Comparison of ENCODE assay signal across 24 cellular contexts in the genomic region with DNA sequence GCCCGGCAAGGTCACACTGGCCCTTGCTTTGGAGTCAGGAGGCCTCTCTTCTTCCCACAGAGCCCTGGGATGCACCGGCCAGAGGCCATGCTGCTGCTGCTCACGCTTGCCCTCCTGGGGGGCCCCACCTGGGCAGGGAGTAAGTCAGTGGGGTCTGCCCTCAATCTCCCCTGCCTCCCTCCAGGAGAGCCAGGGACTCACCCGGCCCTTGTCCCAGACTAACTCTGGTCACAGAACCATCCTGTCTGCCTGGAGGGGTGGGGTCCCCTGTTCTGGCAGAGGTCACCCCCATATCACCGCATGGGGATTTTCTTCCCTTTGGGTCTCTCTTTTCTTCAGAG. TPM values are rescaled to one million over a fixed set of nuclear protein-coding genes. Genes with fewer than 3 reads are reported as not detected.
DNase-seq lines count a peak whose midpoint lies in the region; FAIRE-seq and TF ChIP-seq lines count a peak whose summit lies in the region.
"Had no signal": no experiment of that assay in that cellular context is flagged by ENCODE, and none has a peak within 500 bp of the region (broad histone marks: within the 10 kb centered on the region; RNA-seq: fewer than 3 reads in every experiment).

No MANE protein-coding gene starts in this region.

- H3K4me1 ChIP-seq in astrocyte (ENCODE audit: insufficient read depth, low read length) (peaks cover 6% of the 10 kb centered on the region), parathyroid adenoma (peaks cover 20% of the 10 kb centered on the region), thyroid gland (no peaks in the 10 kb centered on the region), ovary (ENCODE audit: insufficient read depth) (no peaks in the 10 kb centered on the region)

- H3K4me2 ChIP-seq in astrocyte (ENCODE audit: low read length) (no peak overlapping the region), parathyroid adenoma (ENCODE audit: low read length) (peak overlapping the region; percentile 62)

- H3K4me3 ChIP-seq in GM12865 (ENCODE audit: low read depth, low read length) (peak overlapping the region; percentile 50), astrocyte (ENCODE audit: insufficient read depth, low read depth, low read length) (no peak overlapping the region), parathyroid adenoma (ENCODE audit: low read depth, low read length) (peak overlapping the region; percentile 43), thyroid gland (replicated peaks in 1 of 3) (no peak overlapping the region), ovary (no peak overlapping the region)

- peaks cover 8% of the 10 kb centered on the region for H3K27me3 Mint-ChIP-seq in astrocyte (ENCODE audit: low read depth, unreplicated experiment)
- H3K27me3 Mint-ChIP-seq: stimulated activated naive CD8-positive, alpha-beta T cell treated with anti-CD3 and anti-CD28 coated beads, Interleukin-15, Interleukin-2, amounts not matched to agents 100 ng/mL and 50 ng/mL, for 24 hours had no signal

- no peak for FAIRE-seq in astrocyte (lab: Jason Lieb, UNC)
- FAIRE-seq: frontal cortex had no signal

- H2AFZ ChIP-seq in astrocyte (ENCODE audit: low read depth, low read length) = peak overlapping the region; percentile 26
- H2AFZ ChIP-seq in parathyroid adenoma = peak overlapping the region; percentile 98

- H3K27ac ChIP-seq in C4-2B (peak overlapping the region; percentile 99), astrocyte (ENCODE audit: low read depth, low read length) (no peak overlapping the region), parathyroid adenoma (peak overlapping the region; percentile 97), thyroid gland (no peak overlapping the region), ovary (no peak overlapping the region)

- H3K36me3 ChIP-seq in astrocyte (ENCODE audit: insufficient read depth, low read length) (no peaks in the 10 kb centered on the region), parathyroid adenoma (ENCODE audit: control insufficient read depth, insufficient read depth, low read length) (no peaks in the 10 kb centered on the region), thyroid gland (no peaks in the 10 kb centered on the region), ovary (no peaks in the 10 kb centered on the region)

- TF ChIP-seq POLR2A in thyroid gland (IDR thresholded peaks at IDR 0.05) (no peak), ovary (IDR thresholded peaks at IDR 0.05) (no peak)

- peaks cover 2% of the 10 kb centered on the region for H3K9me3 Mint-ChIP-seq in astrocyte (ENCODE audit: unreplicated experiment)
- H3K9me3 Mint-ChIP-seq: activated naive CD4-positive, alpha-beta T cell treated with anti-CD3 and anti-CD28 coated beads for 36 hours; central memory CD8-positive, alpha-beta T cell; nephron; stimulated activated naive CD8-positive, alpha-beta T cell treated with anti-CD3 and anti-CD28 coated beads, Interleukin-15, Interleukin-2, amounts not matched to agents 100 ng/mL and 50 ng/mL, for 24 hours had no signal

- no peak for TF ChIP-seq CTCF in C4-2B (conservative IDR thresholded peaks at IDR 0.05)
- TF ChIP-seq CTCF in GM12865 (IDR thresholded peaks at IDR 0.05; ENCODE audit: insufficient read depth, low read depth, low read length, missing control alignments) = no peak
- TF ChIP-seq CTCF in astrocyte (IDR thresholded peaks at IDR 0.05; ENCODE audit: insufficient read depth, low read depth, low read length) = no peak
- TF ChIP-seq CTCF in parathyroid adenoma (IDR thresholded peaks at IDR 0.05) = no peak
- TF ChIP-seq CTCF in thyroid gland (IDR thresholded peaks at IDR 0.05) = no peak
- TF ChIP-seq CTCF in ovary (IDR thresholded peaks at IDR 0.05) = no peak

- no peak overlapping the region for H3K27ac Mint-ChIP-seq in astrocyte (ENCODE audit: unreplicated experiment)
- H3K27ac Mint-ChIP-seq: activated naive CD4-positive, alpha-beta T cell treated with anti-CD3 and anti-CD28 coated beads for 36 hours; HFFc6; nephron; stimulated activated naive CD8-positive, alpha-beta T cell treated with anti-CD3 and anti-CD28 coated beads, Interleukin-15, Interleukin-2, amounts not matched to agents 100 ng/mL and 50 ng/mL, for 24 hours had no signal

- H3K4me3 Mint-ChIP-seq in astrocyte (ENCODE audit: unreplicated experiment) = no peak overlapping the region
- H3K4me3 Mint-ChIP-seq: activated naive CD4-positive, alpha-beta T cell treated with anti-CD3 and anti-CD28 coated beads for 36 hours; central memory CD8-positive, alpha-beta T cell; HFFc6; nephron; stimulated activated naive CD8-positive, alpha-beta T cell treated with anti-CD3 and anti-CD28 coated beads, Interleukin-15, Interleukin-2, amounts not matched to agents 100 ng/mL and 50 ng/mL, for 24 hours had no signal

- H3K79me2 ChIP-seq in astrocyte (ENCODE audit: insufficient read depth, low read length) = no peaks in the 10 kb centered on the region
- H3K79me2 ChIP-seq in parathyroid adenoma = peaks cover 2% of the 10 kb centered on the region

- TF ChIP-seq EP300 in ovary (IDR thresholded peaks at IDR 0.05) = no peak

- peaks cover 10% of the 10 kb centered on the region for H3K4me1 Mint-ChIP-seq in astrocyte (ENCODE audit: low read depth, unreplicated experiment)
- H3K4me1 Mint-ChIP-seq: central memory CD8-positive, alpha-beta T cell; nephron had no signal

- H3K27me3 ChIP-seq in astrocyte (ENCODE audit: insufficient read depth, low read length) (peaks cover 3% of the 10 kb centered on the region), parathyroid adenoma (ENCODE audit: control insufficient read depth, insufficient read depth, low read length) (no peaks in the 10 kb centered on the region), thyroid gland (no peaks in the 10 kb centered on the region), ovary (no peaks in the 10 kb centered on the region)

- H3K9me3 ChIP-seq in astrocyte (ENCODE audit: insufficient read depth, low read depth, low read length) = no peaks in the 10 kb centered on the region
- no peaks in the 10 kb centered on the region for H3K9me3 ChIP-seq in parathyroid adenoma (ENCODE audit: control insufficient read depth, low read length)
- no peaks in the 10 kb centered on the region for H3K9me3 ChIP-seq in thyroid gland
- no peaks in the 10 kb centered on the region for H3K9me3 ChIP-seq in ovary

- WGBS in thyroid gland, 2 donors = 100% methylated on average over 1 of the region's 5 CpGs; no CpG with 5 or more reads in 1 of the 2 donors
- 58 to 74% (median 72%) methylated on average over 5 of the region's 5 CpGs for WGBS in ovary, 3 donors

- peaks cover 1% of the 10 kb centered on the region for H3K36me3 Mint-ChIP-seq in astrocyte (ENCODE audit: low read depth, unreplicated experiment)

- no peak for DNase-seq in GM12865 (ENCODE audit: low read depth)
- no peak for DNase-seq in astrocyte (ENCODE audit: low read depth)
- DNase-seq in thyroid gland = no peak
- DNase-seq in NOMO-1 treated with dmso at 0.1 percent for 144 hours (lab: John Stamatoyannopoulos, UW; ENCODE audit: unreplicated experiment) = no peak
- DNase-seq in ovary = no peak
- DNase-seq: activated CD4-positive, alpha-beta T cell treated with anti-CD3 and anti-CD28 coated beads, Interleukin-2, amount 50 U/mL, for 1 hour; activated naive CD4-positive, alpha-beta T cell treated with anti-CD3 and anti-CD28 coated beads for 36 hours; AML-193; HFFc6; mesendoderm; NCI-H1105; stimulated activated CD4-positive, alpha-beta T cell treated with anti-CD3 and anti-CD28 coated beads, Interleukin-2, amount 100 ng/mL, for 24 hours had no signal

- H4K20me1 ChIP-seq in astrocyte (ENCODE audit: insufficient read depth, low read length) = no peaks in the 10 kb centered on the region

- intact Hi-C loops in thyroid gland (cut with DNase I) = no loop called here
- intact Hi-C loops in ovary (cut with DNase I) = no loop called here

- H3K9ac ChIP-seq in astrocyte (ENCODE audit: low read length) (no peak overlapping the region), parathyroid adenoma (peak overlapping the region; percentile 59)

RNA-seq across cellular contexts. Expression of a gene that starts 0.2 kb away (rescaled TPM):
- total RNA-seq in astrocyte (not detected in 2 replicates), thyroid gland (not detected), ovary (1 to 10 TPM in 1 of 7 donors, under 1 TPM in 3, not detected in 3; 0.32 to 1.0 (median 0.45) TPM)
- polyA plus RNA-seq in ovary = 1 to 10 TPM in 1 of 2 donors, under 1 TPM in 1; 0.28 to 1.8 TPM
- total RNA-seq: frontal cortex had no signal

RNA-seq across cellular contexts. Expression of a gene that starts 13.3 kb away (rescaled TPM):
- not detected in 2 replicates for total RNA-seq in astrocyte
- total RNA-seq in thyroid gland = under 1 TPM in 1 of 4 donors, not detected in 3; 0.56 TPM
- 1 to 10 TPM in 3 of 7 donors, under 1 TPM in 1, not detected in 3; 0.87 to 9.3 (median 2.4) TPM for total RNA-seq in ovary
- under 1 TPM in 1 of 2 donors, not detected in 1; 0.53 TPM for polyA plus RNA-seq in ovary
- total RNA-seq: aorta, frontal cortex, HFFc6, NCI-H460, RPMI7951, skeletal muscle tissue had no signal
- polyA plus RNA-seq: aorta had no signal

RNA-seq across cellular contexts. Expression of a gene that starts 27.6 kb away (rescaled TPM):
- total RNA-seq in astrocyte = 0.58 and 1.5 TPM in 2 replicates
- 1 to 10 TPM; 1.2 to 7.7 (median 4.6) TPM for total RNA-seq in thyroid gland
- 1 to 10 TPM in 4 of 7 donors, under 1 TPM in 1, not detected in 2; 0.60 to 7.2 (median 1.3) TPM for total RNA-seq in ovary
- polyA plus RNA-seq in ovary = under 1 TPM in 1 of 2 donors, not detected in 1; 0.10 TPM
- total RNA-seq: activated naive CD4-positive, alpha-beta T cell treated with anti-CD3 and anti-CD28 coated beads for 36 hours; aorta; frontal cortex; HFFc6; NCI-H460; skeletal muscle tissue had no signal

RNA-seq across cellular contexts. Expression of a gene that starts 32.1 kb away (rescaled TPM):
- total RNA-seq in astrocyte (not detected in 2 replicates), thyroid gland (not detected), ovary (under 1 TPM in 1 of 7 donors, not detected in 6; 0.20 TPM)
- polyA plus RNA-seq in ovary = not detected
- total RNA-seq: activated naive CD4-positive, alpha-beta T cell treated with anti-CD3 and anti-CD28 coated beads for 36 hours; aorta; esophagus mucosa; frontal cortex; HFFc6; NCI-H460; RPMI7951; skeletal muscle tissue; ureter had no signal
- polyA plus RNA-seq: aorta had no signal

RNA-seq across cellular contexts. Expression of a gene that starts 43.0 kb away (rescaled TPM):
- total RNA-seq in astrocyte (not detected in 2 replicates), thyroid gland (not detected), ovary (10 to 100 TPM in 1 of 7 donors, 1 to 10 TPM in 1, under 1 TPM in 3, not detected in 2; 0.36 to 26.8 (median 0.82) TPM)
- polyA plus RNA-seq in ovary = not detected
- total RNA-seq: aorta, esophagus mucosa, frontal cortex, HFFc6, NCI-H460, RPMI7951, skeletal muscle tissue, ureter had no signal

Comparison
In these comparisons a context has a peak if more than half of its experiments do, and no peak if none do; other contexts are left out.
1. H3K27ac ChIP-seq: peak in C4-2B (single experiment) and parathyroid adenoma (single experiment); none in astrocyte (single experiment), thyroid gland (0 of 3) and ovary (0 of 2).
2. H3K4me3 ChIP-seq: peak in GM12865 (single experiment) and parathyroid adenoma (single experiment); none in astrocyte (single experiment), thyroid gland (0 of 3) and ovary (single experiment).